Comparison of ENCODE assay signal across 12 cellular contexts in the genomic region with DNA sequence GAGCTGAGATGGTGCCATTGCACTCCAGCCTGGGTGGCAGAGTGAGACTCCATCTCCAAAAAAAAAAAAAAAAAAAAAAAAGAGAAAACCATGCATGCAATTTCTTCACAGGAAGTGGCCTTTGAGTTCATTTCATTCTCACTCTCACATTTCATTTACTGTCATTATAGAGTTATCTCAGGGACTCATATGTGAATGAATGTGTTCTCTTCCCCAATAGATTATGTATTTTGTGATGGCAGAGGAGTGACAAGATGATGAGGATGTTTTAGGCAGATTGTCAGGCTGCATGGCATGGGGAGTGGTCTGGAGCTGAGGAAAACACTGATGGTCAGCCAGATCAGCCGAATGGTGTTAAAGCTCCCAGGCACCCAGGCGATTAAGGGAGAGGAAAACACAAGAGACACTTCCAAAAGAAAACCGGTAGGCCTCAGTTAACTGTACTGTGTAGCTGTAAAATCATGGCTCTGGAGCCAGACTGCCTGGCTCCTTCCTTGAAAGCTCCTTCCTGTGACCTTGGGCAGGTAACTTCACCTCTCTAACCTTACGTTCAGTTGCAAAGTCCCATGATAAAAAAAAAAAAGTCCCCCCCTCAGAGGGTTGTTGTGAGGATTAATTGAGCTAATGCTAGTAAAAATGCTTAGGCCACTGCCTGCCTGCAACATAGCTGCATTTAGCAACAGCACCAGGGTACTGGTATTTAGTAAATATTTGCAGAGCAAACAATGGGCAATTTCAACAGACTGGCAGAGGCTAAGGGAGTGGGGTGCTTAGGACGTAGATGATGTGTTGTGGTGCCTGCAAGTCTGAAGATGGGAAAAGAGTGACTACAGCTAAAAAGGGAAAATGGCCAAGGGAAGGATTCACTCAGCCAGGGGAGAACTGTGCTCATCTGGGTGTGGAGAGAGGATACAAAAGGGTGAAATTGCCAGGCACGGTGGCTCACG. TPM values are rescaled to one million over a fixed set of nuclear protein-coding genes. Genes with fewer than 3 reads are reported as not detected.
A peak's percentile ranks its signal among the peaks of the same experiment; 100 is the strongest.
DNase-seq lines count a peak whose midpoint lies in the region; ATAC-seq and TF ChIP-seq lines count a peak whose summit lies in the region.
"Had no signal": no experiment of that assay in that cellular context is flagged by ENCODE, and none has a peak within 500 bp of the region (broad histone marks: within the 10 kb centered on the region; RNA-seq: fewer than 3 reads in every experiment).

No MANE protein-coding gene starts in this region.

- intact Hi-C loops in activated naive CD4-positive, alpha-beta T cell treated with anti-CD3 and anti-CD28 coated beads for 36 hours (cut with micrococcal nuclease) = no loop called here
- intact Hi-C loops in colonic mucosa (cut with DNase I) = no loop called here
- intact Hi-C loops in transverse colon (cut with DNase I; ENCODE audit: low total_unique reads) = no loop called here

- TF ChIP-seq POLR2A in transverse colon (IDR thresholded peaks at IDR 0.05) = no peak

- no peak overlapping the region for H3K4me3 ChIP-seq in colonic mucosa
- H3K4me3 ChIP-seq in transverse colon = no peak overlapping the region
- no peak overlapping the region for H3K4me3 ChIP-seq in foreskin fibroblast (ENCODE audit: low read depth in 1 of 2, low read length in 2 of 2)

- 56% methylated on average over 7 of the region's 7 CpGs; no CpG with 5 or more reads in 1 of the 2 donors for WGBS in transverse colon (ENCODE audit: low coverage in 1 of 2), 2 donors

- no peaks in the 10 kb centered on the region for H3K27me3 Mint-ChIP-seq in activated naive CD4-positive, alpha-beta T cell treated with anti-CD3 and anti-CD28 coated beads for 36 hours (ENCODE audit: low read depth)

- DNase-seq in activated naive CD4-positive, alpha-beta T cell treated with anti-CD3 and anti-CD28 coated beads for 36 hours = no peak
- DNase-seq in activated naive CD4-positive, alpha-beta T cell treated with Interleukin-2 at 50 U/mL for 16 hours = no peak
- DNase-seq in NCI-H748 treated with DMSO at 0.1 percent for 48 hours (lab: John Stamatoyannopoulos, UW) = peak; percentile 72
- peak; percentile 34 for DNase-seq in colonic mucosa
- no peak for DNase-seq in transverse colon
- no peak for DNase-seq in activated CD8-positive, alpha-beta memory T cell treated with anti-CD3 and anti-CD28 coated beads for 24 hours
- no peak for DNase-seq in foreskin fibroblast
- DNase-seq: activated CD4-positive, CD25-positive, alpha-beta regulatory T cell; BE2C; midbrain had no signal

- peak overlapping the region; percentile 62 for H3K27ac ChIP-seq in colonic mucosa
- peak overlapping the region; percentile 47 to 75 (median 52) for H3K27ac ChIP-seq in transverse colon

- peaks cover 45% of the 10 kb centered on the region for H3K4me1 Mint-ChIP-seq in activated naive CD4-positive, alpha-beta T cell treated with anti-CD3 and anti-CD28 coated beads for 36 hours (ENCODE audit: low read depth)

- no peaks in the 10 kb centered on the region for H3K9me3 Mint-ChIP-seq in activated naive CD4-positive, alpha-beta T cell treated with anti-CD3 and anti-CD28 coated beads for 36 hours
- H3K9me3 Mint-ChIP-seq: brain had no signal

- TF ChIP-seq EP300 in transverse colon (IDR thresholded peaks at IDR 0.05; ENCODE audit: low read depth) = no peak

- no peaks in the 10 kb centered on the region for H3K27me3 ChIP-seq in colonic mucosa
- no peaks in the 10 kb centered on the region for H3K27me3 ChIP-seq in transverse colon
- H3K27me3 ChIP-seq: BE2C had no signal

- H3K9me3 ChIP-seq in colonic mucosa = no peaks in the 10 kb centered on the region
- no peaks in the 10 kb centered on the region for H3K9me3 ChIP-seq in transverse colon
- H3K9me3 ChIP-seq: BE2C had no signal

- TF ChIP-seq CTCF in colonic mucosa (IDR thresholded peaks at IDR 0.05) (no peak), transverse colon (IDR thresholded peaks at IDR 0.05) (no peak), foreskin fibroblast (IDR thresholded peaks at IDR 0.05; ENCODE audit: low read depth, low read length) (no peak)

- H3K27ac Mint-ChIP-seq in activated naive CD4-positive, alpha-beta T cell treated with anti-CD3 and anti-CD28 coated beads for 36 hours = peak overlapping the region; percentile 88

- H3K4me1 ChIP-seq in colonic mucosa = peaks cover 8% of the 10 kb centered on the region
- peaks cover 12 to 60% (median 38%) of the 10 kb centered on the region in 4 donors for H3K4me1 ChIP-seq in transverse colon

- peak overlapping the region in 1 of 2 donors; percentile 55 for H3K9ac ChIP-seq in colonic mucosa (ENCODE audit: low read depth in 2 of 2, low read length in 2 of 2)

- CTCF ChIA-PET in activated naive CD4-positive, alpha-beta T cell treated with anti-CD3 and anti-CD28 coated beads for 36 hours (lab: Charles Lee) = interaction anchor here (1.5 kb wide), 1 partner anchor 49 kb away, joined by 5 read pairs; no protein-coding TSS in a partner anchor

- H3K36me3 ChIP-seq in colonic mucosa = no peaks in the 10 kb centered on the region
- no peaks in the 10 kb centered on the region for H3K36me3 ChIP-seq in transverse colon
- H3K36me3 ChIP-seq: BE2C had no signal

- in situ Hi-C loops in transverse colon (cut with MboI; ENCODE audit: low pct_ligation_motif_present in 1 of 4, low pct_unique_long_range_greater_than_20kb in 1 of 4, low sequenced_read_pairs in 3 of 4) = no loop called here

- peaks cover 4% of the 10 kb centered on the region for H3K36me3 Mint-ChIP-seq in activated naive CD4-positive, alpha-beta T cell treated with anti-CD3 and anti-CD28 coated beads for 36 hours (ENCODE audit: low read depth)

- no peak overlapping the region for H3K4me3 Mint-ChIP-seq in activated naive CD4-positive, alpha-beta T cell treated with anti-CD3 and anti-CD28 coated beads for 36 hours

- no peak for ATAC-seq in GM21576 (IDR thresholded peaks at IDR 0.05; ENCODE audit: unreplicated experiment)

RNA-seq across cellular contexts. Expression of gene FRAT2, which starts 6.9 kb away (rescaled TPM):
- 1 to 10 TPM; 5.1 to 5.6 TPM for total RNA-seq in activated naive CD4-positive, alpha-beta T cell treated with anti-CD3 and anti-CD28 coated beads for 36 hours
- total RNA-seq in colonic mucosa (10 to 100 TPM; 34.3 to 53.1 TPM), transverse colon (10 to 100 TPM; 46.4 to 72.2 (median 54.6) TPM)

RNA-seq across cellular contexts. Expression of gene FRAT1, which starts 8.6 kb away (rescaled TPM):
- total RNA-seq in activated naive CD4-positive, alpha-beta T cell treated with anti-CD3 and anti-CD28 coated beads for 36 hours = 1 to 10 TPM; 2.3 to 3.0 TPM
- 1 to 10 TPM; 5.0 to 6.1 TPM for total RNA-seq in colonic mucosa
- total RNA-seq in transverse colon = 10 to 100 TPM in 2 of 4 donors, 1 to 10 TPM in 2; 5.8 to 15.7 (median 10.3) TPM

RNA-seq across cellular contexts. Expression of gene ARHGAP19, which starts 35.2 kb away (rescaled TPM):
- total RNA-seq in activated naive CD4-positive, alpha-beta T cell treated with anti-CD3 and anti-CD28 coated beads for 36 hours = 10 to 100 TPM; 76.7 to 91.9 TPM
- total RNA-seq in colonic mucosa = 1 to 10 TPM; 8.0 to 9.8 TPM
- 1 to 10 TPM; 4.5 to 8.4 (median 7.4) TPM for total RNA-seq in transverse colon

Comparison
In these comparisons a context has a peak if more than half of its experiments do, and no peak if none do; other contexts are left out.
1. DNase-seq: peak in NCI-H748 treated with DMSO at 0.1 percent for 48 hours (single experiment) and colonic mucosa (single experiment); none in activated naive CD4-positive, alpha-beta T cell treated with anti-CD3 and anti-CD28 coated beads for 36 hours (single experiment), activated naive CD4-positive, alpha-beta T cell treated with Interleukin-2 at 50 U/mL for 16 hours (single experiment), transverse colon (single experiment), activated CD8-positive, alpha-beta memory T cell treated with anti-CD3 and anti-CD28 coated beads for 24 hours (single experiment) and foreskin fibroblast (0 of 2).
2. RNA of gene FRAT2, which starts 6.9 kb away (total RNA-seq): 46.4 to 72.2 TPM in transverse colon and 34.3 to 53.1 TPM in colonic mucosa; 5.1 to 5.6 TPM in activated naive CD4-positive, alpha-beta T cell treated with anti-CD3 and anti-CD28 coated beads for 36 hours; every median in the first group is over 4 times any median in the second.
3. RNA of gene ARHGAP19, which starts 35.2 kb away (total RNA-seq): 76.7 to 91.9 TPM in activated naive CD4-positive, alpha-beta T cell treated with anti-CD3 and anti-CD28 coated beads for 36 hours; 8.0 to 9.8 TPM in colonic mucosa and 4.5 to 8.4 TPM in transverse colon; every median in the first group is over 4 times any median in the second.